ENCODE assay signal across 17 cellular contexts in the genomic region with DNA sequence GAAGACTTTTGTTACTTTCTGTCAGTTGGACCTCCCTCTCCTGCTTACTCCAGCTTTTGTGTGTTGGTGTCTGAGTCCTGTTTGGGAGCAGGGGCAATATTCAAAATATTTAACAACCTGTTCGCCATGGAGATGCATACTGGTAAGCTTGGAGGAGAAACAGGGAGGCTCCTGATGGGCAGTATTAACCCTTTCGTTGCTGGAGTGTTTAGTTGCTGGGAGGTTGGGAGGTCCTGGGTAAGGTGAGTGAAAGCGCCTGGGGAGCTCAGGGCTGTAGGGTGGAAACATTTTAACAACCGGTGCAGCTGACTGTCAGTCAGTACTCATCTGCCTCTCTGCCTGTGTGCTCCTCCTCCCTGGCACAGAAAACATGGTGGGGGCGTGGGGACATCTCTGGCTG. TPM values are rescaled to one million over a fixed set of nuclear protein-coding genes. Genes with fewer than 3 reads are reported as not detected.
A peak's percentile ranks its signal among the peaks of the same experiment; 100 is the strongest.
DNase-seq lines count a peak whose midpoint lies in the region; ATAC-seq, FAIRE-seq and TF ChIP-seq lines count a peak whose summit lies in the region.
"Had no signal": no experiment of that assay in that cellular context is flagged by ENCODE, and none has a peak within 500 bp of the region (broad histone marks: within the 10 kb centered on the region; RNA-seq: fewer than 3 reads in every experiment).

No MANE protein-coding gene starts in this region.

- no peak overlapping the region for H3K9ac ChIP-seq in HepG2 (ENCODE audit: insufficient read depth, low read depth, low read length)
- H3K9ac ChIP-seq: KMS-11 had no signal

- H3K4me1 Mint-ChIP-seq in nephron progenitor cell = peaks cover 65% of the 10 kb centered on the region

- no peak for DNase-seq in HepG2 (ENCODE audit: low spot score)
- no peak for DNase-seq in right lobe of liver
- DNase-seq in RWPE2 (ENCODE audit: low spot score) = no peak
- no peak for DNase-seq in nephron progenitor cell
- no peak for DNase-seq in DMS153 (lab: John Stamatoyannopoulos, UW)
- DNase-seq in activated naive CD4-positive, alpha-beta T cell treated with anti-CD3 and anti-CD28 coated beads, Interleukin-2, amount 50 U/mL, for 72 hours (ENCODE audit: low spot score in 2 of 2) = no peak
- DNase-seq in COLO668 (lab: John Stamatoyannopoulos, UW; ENCODE audit: unreplicated experiment) = no peak
- DNase-seq: 8988T; AML-193; C1 segment of cervical spinal cord; CD4-positive, alpha-beta T cell had no signal

- TF ChIP-seq CTCF in HepG2 (CRISPR knock-in tag; IDR thresholded peaks at IDR 0.05) (no peak), right lobe of liver (IDR thresholded peaks at IDR 0.05) (no peak), RWPE2 (IDR thresholded peaks at IDR 0.05; ENCODE audit: poor library complexity, severe bottlenecking) (no peak), nephron progenitor cell (IDR thresholded peaks at IDR 0.05) (no peak)

- H3K27ac Mint-ChIP-seq in nephron progenitor cell = no peak overlapping the region
- H3K27ac Mint-ChIP-seq in activated naive CD4-positive, alpha-beta T cell treated with anti-CD3 and anti-CD28 coated beads, Interleukin-2, amount 50 U/mL, for 72 hours = no peak overlapping the region
- H3K27ac Mint-ChIP-seq: CD4-positive, alpha-beta T cell had no signal

- 5% methylated on average over 4 of the region's 5 CpGs for WGBS in HepG2 (ENCODE audit: low lambda C conversion rate)
- 0% methylated on average over 1 of the region's 5 CpGs for WGBS in right lobe of liver (ENCODE audit: insufficient coverage, low coverage, low lambda C conversion rate, missing lambda C conversion rate)

- no peaks in the 10 kb centered on the region for H3K79me2 ChIP-seq in HepG2 (ENCODE audit: insufficient read depth, low read length)

- peaks cover 22% of the 10 kb centered on the region for H3K4me1 ChIP-seq in HepG2 (ENCODE audit: insufficient read depth, low read length)
- no peaks in the 10 kb centered on the region for H3K4me1 ChIP-seq in right lobe of liver
- H3K4me1 ChIP-seq in RWPE2 (ENCODE audit: insufficient read depth, poor library complexity, severe bottlenecking) = no peaks in the 10 kb centered on the region

- TF ChIP-seq EP300 in HepG2 (IDR thresholded peaks at IDR 0.05; ENCODE audit: low read depth in 2 of 2, low read length in 2 of 2) (no peak), HepG2 (CRISPR knock-in tag; IDR thresholded peaks at IDR 0.05; ENCODE audit: borderline replicate concordance) (no peak)

- peak overlapping the region; percentile 13 for H3K4me3 Mint-ChIP-seq in nephron progenitor cell
- H3K4me3 Mint-ChIP-seq: CD4-positive, alpha-beta T cell had no signal

- no peaks in the 10 kb centered on the region for H3K9me3 Mint-ChIP-seq in nephron progenitor cell
- no peaks in the 10 kb centered on the region for H3K9me3 Mint-ChIP-seq in activated naive CD4-positive, alpha-beta T cell treated with anti-CD3 and anti-CD28 coated beads, Interleukin-2, amount 50 U/mL, for 72 hours
- H3K9me3 Mint-ChIP-seq: CD4-positive, alpha-beta T cell had no signal

- H3K27me3 Mint-ChIP-seq in nephron progenitor cell (ENCODE audit: low read depth, poor library complexity) = peaks cover 15% of the 10 kb centered on the region

- H3K27me3 ChIP-seq in HepG2 (ENCODE audit: control insufficient read depth in 1 of 2, insufficient read depth in 2 of 2, low read length in 2 of 2) (peaks cover 11 to 80% of the 10 kb centered on the region in 2 experiments), right lobe of liver (no peaks in the 10 kb centered on the region), RWPE2 (ENCODE audit: insufficient read depth, poor library complexity, severe bottlenecking) (no peaks in the 10 kb centered on the region)

- no peak for FAIRE-seq in HepG2 (lab: Jason Lieb, UNC)
- FAIRE-seq: D721Med, GM18507 had no signal

- H3K36me3 ChIP-seq in HepG2 (replicated peaks in 1 of 2; ENCODE audit: control insufficient read depth in 1 of 2, insufficient read depth in 2 of 2, low read length in 2 of 2) (no peaks in the 10 kb centered on the region), right lobe of liver (no peaks in the 10 kb centered on the region), RWPE2 (ENCODE audit: low read depth) (no peaks in the 10 kb centered on the region)

- no peak overlapping the region for H2AFZ ChIP-seq in HepG2 (ENCODE audit: low read length)

- H4K20me1 ChIP-seq in HepG2 (ENCODE audit: insufficient read depth, low read length) = no peaks in the 10 kb centered on the region

- no peak overlapping the region for H3K27ac ChIP-seq in HepG2 (ENCODE audit: extremely low read length, insufficient read depth, low read length)
- H3K27ac ChIP-seq in right lobe of liver = no peak overlapping the region
- H3K27ac ChIP-seq in RWPE2 (ENCODE audit: poor library complexity, severe bottlenecking) = no peak overlapping the region
- H3K27ac ChIP-seq: KMS-11 had no signal

- H3K9me3 ChIP-seq in HepG2 (ENCODE audit: low read length) (no peaks in the 10 kb centered on the region), right lobe of liver (no peaks in the 10 kb centered on the region), RWPE2 (ENCODE audit: severe bottlenecking) (no peaks in the 10 kb centered on the region)

- no peaks in the 10 kb centered on the region for H3K36me3 Mint-ChIP-seq in nephron progenitor cell (ENCODE audit: low read depth)
- H3K36me3 Mint-ChIP-seq in activated naive CD4-positive, alpha-beta T cell treated with anti-CD3 and anti-CD28 coated beads, Interleukin-2, amount 50 U/mL, for 72 hours = no peaks in the 10 kb centered on the region

- TF ChIP-seq POLR2A in HepG2 (IDR thresholded peaks at IDR 0.05; ENCODE audit: insufficient read depth in 1 of 2, low read depth in 2 of 2, low read length in 2 of 2) = no peak
- TF ChIP-seq POLR2A in right lobe of liver (IDR thresholded peaks at IDR 0.05) = no peak

- ATAC-seq in HepG2 (no peak), right lobe of liver (no peak), RWPE2 (ENCODE audit: low read depth) (0 out of 3 replicates have a peak, but pooled peaks have one; percentile 15), GM21723 (IDR thresholded peaks at IDR 0.05; ENCODE audit: unreplicated experiment) (no peak)
- no peak for ATAC-seq in activated naive CD4-positive, alpha-beta T cell treated with anti-CD3 and anti-CD28 coated beads, Interleukin-2, amount 50 U/mL, for 72 hours

- no peak for TF ChIP-seq RAD21 in HepG2 (CRISPR knock-in tag; IDR thresholded peaks at IDR 0.05)

- CTCF ChIA-PET in HepG2 (lab: Yijun Ruan, JAX; ENCODE audit: low intra/inter-chr PET ratio, low total read pairs) = no interaction called here

- BruUV-seq in HepG2 (replicated peaks; lab: Mats Ljungman, UMichigan) = no TSS peak

- in situ Hi-C loops in HepG2 (cut with HindIII; ENCODE audit: extremely low pct_ligation_motif_present, low pct_unique_long_range_greater_than_20kb) = no loop called here

- POLR2A ChIA-PET in HepG2 (lab: Yijun Ruan, JAX) = no interaction called here

- H3K4me2 ChIP-seq in HepG2 (ENCODE audit: low read depth, low read length) = no peak overlapping the region
- H3K4me2 ChIP-seq: KMS-11 had no signal

- intact Hi-C loops in HepG2 (cut with micrococcal nuclease; ENCODE audit: unreplicated experiment) = no loop called here
- intact Hi-C loops in right lobe of liver (cut with DNase I) = no loop called here

- no peak overlapping the region for H3K4me3 ChIP-seq in HepG2 (replicated peaks in 1 of 3; ENCODE audit: insufficient read depth in 1 of 3, low read depth in 2 of 3, low read length in 3 of 3)
- no peak overlapping the region for H3K4me3 ChIP-seq in right lobe of liver
- H3K4me3 ChIP-seq in RWPE2 (ENCODE audit: severe bottlenecking) = no peak overlapping the region

RNA-seq across cellular contexts. Expression of a gene that starts 4.2 kb away (rescaled TPM):
- total RNA-seq in HepG2 (2016; rRNA removed; fragmentation: Illumina TruSeq; extraction: Trizol) (not detected in 2 replicates), right lobe of liver (not detected)
- total RNA-seq in HepG2 (2016; cell fraction: cytosol; rRNA removed; fragmentation: Illumina TruSeq; extraction: Trizol; ENCODE audit: low read depth) = 0.35 TPM in 1 of 2 replicates, not detected in the other
- total RNA-seq in HepG2 (2016; cell fraction: insoluble cytoplasmic fraction; rRNA removed; fragmentation: Illumina TruSeq; extraction: Trizol) = not detected in 2 replicates
- total RNA-seq in HepG2 (2016; cell fraction: membrane; rRNA removed; fragmentation: Illumina TruSeq; extraction: Trizol) = not detected in 2 replicates
- not detected in 2 replicates for total RNA-seq in HepG2 (2016; cell fraction: nucleus; rRNA removed; fragmentation: Illumina TruSeq; extraction: Trizol)
- polyA plus RNA-seq in HepG2 (2011; rRNA removed) = not detected in 2 replicates
- not detected in 2 replicates for polyA plus RNA-seq in HepG2 (2011; cell fraction: cytosol; rRNA removed)
- not detected in 2 replicates for polyA plus RNA-seq in HepG2 (2011; cell fraction: nucleus; rRNA removed)
- not detected in 2 replicates for polyA plus RNA-seq in HepG2 (2012)
- polyA plus RNA-seq in HepG2 (2016; cell fraction: cytosol; fragmentation: Illumina TruSeq; extraction: Trizol; ENCODE audit: low read depth) = not detected in 2 replicates
- not detected in 2 replicates for polyA plus RNA-seq in HepG2 (2016; cell fraction: insoluble cytoplasmic fraction; fragmentation: Illumina TruSeq; extraction: Trizol; ENCODE audit: low read depth)
- polyA plus RNA-seq in HepG2 (2016; cell fraction: membrane; fragmentation: Illumina TruSeq; extraction: Trizol; ENCODE audit: low read depth) = not detected in 2 replicates
- not detected in 2 replicates for polyA plus RNA-seq in HepG2 (2016; cell fraction: nucleus; fragmentation: Illumina TruSeq; extraction: Trizol; ENCODE audit: insufficient read depth, low read depth)
- not detected in 2 replicates for polyA minus RNA-seq in HepG2 (2011; rRNA and poly(A)+ RNA removed; ENCODE audit: low replicate concordance)
- polyA minus RNA-seq in HepG2 (2011; cell fraction: cytosol; rRNA and poly(A)+ RNA removed) = not detected in 2 replicates
- polyA minus RNA-seq in HepG2 (2011; cell fraction: nucleus; rRNA and poly(A)+ RNA removed) = not detected in 2 replicates
- total RNA-seq in activated naive CD4-positive, alpha-beta T cell treated with anti-CD3 and anti-CD28 coated beads, Interleukin-2, amount 50 U/mL, for 72 hours = not detected
- total RNA-seq: CD4-positive, alpha-beta T cell; Daoy; H4 had no signal

RNA-seq across cellular contexts. Expression of a gene that starts 11.7 kb away (rescaled TPM):
- total RNA-seq in HepG2 (2016; rRNA removed; fragmentation: Illumina TruSeq; extraction: Trizol) (14.4 and 15.1 TPM in 2 replicates), right lobe of liver (1 to 10 TPM; 5.2 to 8.5 (median 6.9) TPM)
- total RNA-seq in HepG2 (2016; cell fraction: cytosol; rRNA removed; fragmentation: Illumina TruSeq; extraction: Trizol; ENCODE audit: low read depth) = 3.9 and 4.4 TPM in 2 replicates
- 12.5 and 14.5 TPM in 2 replicates for total RNA-seq in HepG2 (2016; cell fraction: insoluble cytoplasmic fraction; rRNA removed; fragmentation: Illumina TruSeq; extraction: Trizol)
- 14.0 and 14.5 TPM in 2 replicates for total RNA-seq in HepG2 (2016; cell fraction: membrane; rRNA removed; fragmentation: Illumina TruSeq; extraction: Trizol)
- 12.5 and 14.3 TPM in 2 replicates for total RNA-seq in HepG2 (2016; cell fraction: nucleus; rRNA removed; fragmentation: Illumina TruSeq; extraction: Trizol)
- polyA plus RNA-seq in HepG2 (2011; rRNA removed) = 16.5 and 20.5 TPM in 2 replicates
- 11.8 and 14.3 TPM in 2 replicates for polyA plus RNA-seq in HepG2 (2011; cell fraction: cytosol; rRNA removed)
- 41.6 and 45.4 TPM in 2 replicates for polyA plus RNA-seq in HepG2 (2011; cell fraction: nucleus; rRNA removed)
- 19.1 and 24.4 TPM in 2 replicates for polyA plus RNA-seq in HepG2 (2012)
- 5.1 and 5.5 TPM in 2 replicates for polyA plus RNA-seq in HepG2 (2016; cell fraction: cytosol; fragmentation: Illumina TruSeq; extraction: Trizol; ENCODE audit: low read depth)
- polyA plus RNA-seq in HepG2 (2016; cell fraction: insoluble cytoplasmic fraction; fragmentation: Illumina TruSeq; extraction: Trizol; ENCODE audit: low read depth) = 22.1 and 28.5 TPM in 2 replicates
- 12.7 and 14.9 TPM in 2 replicates for polyA plus RNA-seq in HepG2 (2016; cell fraction: membrane; fragmentation: Illumina TruSeq; extraction: Trizol; ENCODE audit: low read depth)
- 41.9 and 43.9 TPM in 2 replicates for polyA plus RNA-seq in HepG2 (2016; cell fraction: nucleus; fragmentation: Illumina TruSeq; extraction: Trizol; ENCODE audit: insufficient read depth, low read depth)
- 6.0 and 22.8 TPM in 2 replicates for polyA minus RNA-seq in HepG2 (2011; rRNA and poly(A)+ RNA removed; ENCODE audit: low replicate concordance)
- polyA minus RNA-seq in HepG2 (2011; cell fraction: cytosol; rRNA and poly(A)+ RNA removed) = 7.7 and 8.2 TPM in 2 replicates
- 7.9 and 8.6 TPM in 2 replicates for polyA minus RNA-seq in HepG2 (2011; cell fraction: nucleus; rRNA and poly(A)+ RNA removed)
- 1 to 10 TPM; 1.5 to 2.4 TPM for total RNA-seq in activated naive CD4-positive, alpha-beta T cell treated with anti-CD3 and anti-CD28 coated beads, Interleukin-2, amount 50 U/mL, for 72 hours

RNA-seq across cellular contexts. Expression of a gene that starts 40.3 kb away (rescaled TPM):
- total RNA-seq in HepG2 (2016; rRNA removed; fragmentation: Illumina TruSeq; extraction: Trizol) (1,854 and 2,285 TPM in 2 replicates), right lobe of liver (100 to 1,000 TPM; 366 to 446 (median 412) TPM)
- 2,437 and 2,775 TPM in 2 replicates for total RNA-seq in HepG2 (2016; cell fraction: cytosol; rRNA removed; fragmentation: Illumina TruSeq; extraction: Trizol; ENCODE audit: low read depth)
- total RNA-seq in HepG2 (2016; cell fraction: insoluble cytoplasmic fraction; rRNA removed; fragmentation: Illumina TruSeq; extraction: Trizol) = 1,859 and 2,386 TPM in 2 replicates
- total RNA-seq in HepG2 (2016; cell fraction: membrane; rRNA removed; fragmentation: Illumina TruSeq; extraction: Trizol) = 4,119 and 4,316 TPM in 2 replicates
- total RNA-seq in HepG2 (2016; cell fraction: nucleus; rRNA removed; fragmentation: Illumina TruSeq; extraction: Trizol) = 734 and 771 TPM in 2 replicates
- 2,253 and 2,726 TPM in 2 replicates for polyA plus RNA-seq in HepG2 (2011; rRNA removed)
- 2,315 and 3,589 TPM in 2 replicates for polyA plus RNA-seq in HepG2 (2011; cell fraction: cytosol; rRNA removed)
- polyA plus RNA-seq in HepG2 (2011; cell fraction: nucleus; rRNA removed) = 1,402 and 1,561 TPM in 2 replicates
- 2,161 and 2,246 TPM in 2 replicates for polyA plus RNA-seq in HepG2 (2012)
- polyA plus RNA-seq in HepG2 (2016; cell fraction: cytosol; fragmentation: Illumina TruSeq; extraction: Trizol; ENCODE audit: low read depth) = 3,096 and 3,343 TPM in 2 replicates
- 2,345 and 2,428 TPM in 2 replicates for polyA plus RNA-seq in HepG2 (2016; cell fraction: insoluble cytoplasmic fraction; fragmentation: Illumina TruSeq; extraction: Trizol; ENCODE audit: low read depth)
- polyA plus RNA-seq in HepG2 (2016; cell fraction: membrane; fragmentation: Illumina TruSeq; extraction: Trizol; ENCODE audit: low read depth) = 4,116 and 4,234 TPM in 2 replicates
- 1,389 and 1,424 TPM in 2 replicates for polyA plus RNA-seq in HepG2 (2016; cell fraction: nucleus; fragmentation: Illumina TruSeq; extraction: Trizol; ENCODE audit: insufficient read depth, low read depth)
- polyA minus RNA-seq in HepG2 (2011; rRNA and poly(A)+ RNA removed; ENCODE audit: low replicate concordance) = 921 and 1,139 TPM in 2 replicates
- 630 and 657 TPM in 2 replicates for polyA minus RNA-seq in HepG2 (2011; cell fraction: cytosol; rRNA and poly(A)+ RNA removed)
- polyA minus RNA-seq in HepG2 (2011; cell fraction: nucleus; rRNA and poly(A)+ RNA removed) = 275 and 369 TPM in 2 replicates
- total RNA-seq in activated naive CD4-positive, alpha-beta T cell treated with anti-CD3 and anti-CD28 coated beads, Interleukin-2, amount 50 U/mL, for 72 hours = 1,000 to 10,000 TPM; 1,700 to 2,159 TPM

RNA-seq across cellular contexts. Expression of a gene that starts 56.4 kb away (rescaled TPM):
- total RNA-seq in HepG2 (2016; rRNA removed; fragmentation: Illumina TruSeq; extraction: Trizol) (9.7 and 11.2 TPM in 2 replicates), right lobe of liver (1 to 10 TPM in 3 of 6 experiments, under 1 TPM in 3; 0.44 to 1.7 (median 0.95) TPM)
- total RNA-seq in HepG2 (2016; cell fraction: cytosol; rRNA removed; fragmentation: Illumina TruSeq; extraction: Trizol; ENCODE audit: low read depth) = 1.9 and 2.5 TPM in 2 replicates
- 9.2 and 10.0 TPM in 2 replicates for total RNA-seq in HepG2 (2016; cell fraction: insoluble cytoplasmic fraction; rRNA removed; fragmentation: Illumina TruSeq; extraction: Trizol)
- total RNA-seq in HepG2 (2016; cell fraction: membrane; rRNA removed; fragmentation: Illumina TruSeq; extraction: Trizol) = 6.3 and 6.7 TPM in 2 replicates
- total RNA-seq in HepG2 (2016; cell fraction: nucleus; rRNA removed; fragmentation: Illumina TruSeq; extraction: Trizol) = 4.8 and 7.1 TPM in 2 replicates
- 7.1 and 7.9 TPM in 2 replicates for polyA plus RNA-seq in HepG2 (2011; rRNA removed)
- 6.3 and 6.8 TPM in 2 replicates for polyA plus RNA-seq in HepG2 (2011; cell fraction: cytosol; rRNA removed)
- polyA plus RNA-seq in HepG2 (2011; cell fraction: nucleus; rRNA removed) = 6.9 and 8.4 TPM in 2 replicates
- 4.1 and 4.3 TPM in 2 replicates for polyA plus RNA-seq in HepG2 (2012)
- polyA plus RNA-seq in HepG2 (2016; cell fraction: cytosol; fragmentation: Illumina TruSeq; extraction: Trizol; ENCODE audit: low read depth) = 1.5 and 1.6 TPM in 2 replicates
- polyA plus RNA-seq in HepG2 (2016; cell fraction: insoluble cytoplasmic fraction; fragmentation: Illumina TruSeq; extraction: Trizol; ENCODE audit: low read depth) = 7.5 and 8.6 TPM in 2 replicates
- 3.0 and 4.3 TPM in 2 replicates for polyA plus RNA-seq in HepG2 (2016; cell fraction: membrane; fragmentation: Illumina TruSeq; extraction: Trizol; ENCODE audit: low read depth)
- 13.2 and 13.8 TPM in 2 replicates for polyA plus RNA-seq in HepG2 (2016; cell fraction: nucleus; fragmentation: Illumina TruSeq; extraction: Trizol; ENCODE audit: insufficient read depth, low read depth)
- polyA minus RNA-seq in HepG2 (2011; rRNA and poly(A)+ RNA removed; ENCODE audit: low replicate concordance) = 14.3 and 23.1 TPM in 2 replicates
- 5.5 TPM in 2 replicates for polyA minus RNA-seq in HepG2 (2011; cell fraction: cytosol; rRNA and poly(A)+ RNA removed)
- polyA minus RNA-seq in HepG2 (2011; cell fraction: nucleus; rRNA and poly(A)+ RNA removed) = 1.8 and 2.4 TPM in 2 replicates
- 10 to 100 TPM; 14.3 to 14.7 TPM for total RNA-seq in activated naive CD4-positive, alpha-beta T cell treated with anti-CD3 and anti-CD28 coated beads, Interleukin-2, amount 50 U/mL, for 72 hours
